In the genomic region with DNA sequence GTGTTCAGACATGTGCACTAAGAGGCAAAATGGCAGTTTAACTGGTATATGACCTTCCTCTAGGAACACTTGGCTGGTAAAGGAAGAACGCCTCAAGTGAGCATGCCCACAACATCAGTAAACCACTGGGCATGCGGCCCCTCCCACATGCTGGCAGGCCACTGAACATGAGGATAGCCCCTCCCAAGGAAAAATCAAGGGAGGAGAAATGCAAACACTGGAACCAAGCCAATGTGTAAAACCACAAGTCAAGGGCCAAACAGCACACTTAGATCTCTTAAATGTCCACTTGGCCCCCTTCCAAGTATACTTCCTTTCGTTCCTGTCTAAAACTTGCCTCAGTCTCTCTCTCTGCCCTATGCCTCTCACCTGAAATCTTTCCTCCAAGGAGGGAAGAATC, we compare ENCODE assay signal across 17 cellular contexts.
DNase-seq lines count a peak whose midpoint lies in the region; FAIRE-seq and TF ChIP-seq lines count a peak whose summit lies in the region.
"Had no signal": no experiment of that assay in that cellular context is flagged by ENCODE, and none has a peak within 500 bp of the region (broad histone marks: within the 10 kb centered on the region; RNA-seq: fewer than 3 reads in every experiment).

No MANE protein-coding gene starts in this region.

- no peaks in the 10 kb centered on the region for H3K27me3 ChIP-seq in breast epithelium
- H3K27me3 ChIP-seq: right atrium auricular region had no signal

- CTCF ChIA-PET in MCF 10A (lab: Yijun Ruan, JAX) = interaction anchor here (1.1 kb wide), 1 partner anchor 13 kb away, joined by 3 read pairs; no protein-coding TSS in a partner anchor

- peak; percentile 84 for FAIRE-seq in urothelium cell line (lab: Jason Lieb, UNC)
- FAIRE-seq: HTR-8/SVneo had no signal

- H3K4me3 Mint-ChIP-seq in MCF 10A (ENCODE audit: unreplicated experiment) = no peak overlapping the region
- H3K4me3 Mint-ChIP-seq in glutamatergic neuron (ENCODE audit: unreplicated experiment) = no peak overlapping the region
- H3K4me3 Mint-ChIP-seq: neural crest cell, T-helper 17 cell had no signal

- H3K27me3 Mint-ChIP-seq in MCF 10A (ENCODE audit: insufficient read depth, unreplicated experiment) (no peaks in the 10 kb centered on the region), glutamatergic neuron (ENCODE audit: unreplicated experiment) (no peaks in the 10 kb centered on the region)
- H3K27me3 Mint-ChIP-seq: T-helper 17 cell had no signal

- no peak overlapping the region for H3K27ac ChIP-seq in breast epithelium
- H3K27ac ChIP-seq: right atrium auricular region had no signal

- H3K36me3 ChIP-seq in breast epithelium = no peaks in the 10 kb centered on the region
- H3K36me3 ChIP-seq: right atrium auricular region had no signal

- POLR2A ChIA-PET in MCF 10A (lab: Yijun Ruan, JAX) = no interaction called here

- no peaks in the 10 kb centered on the region for H3K9me3 ChIP-seq in breast epithelium
- H3K9me3 ChIP-seq: right atrium auricular region had no signal

- no TSS peak for BruUV-seq in MCF 10A (replicated peaks; lab: Mats Ljungman, UMichigan)

- H3K9me3 Mint-ChIP-seq in MCF 10A (ENCODE audit: unreplicated experiment) = no peaks in the 10 kb centered on the region
- H3K9me3 Mint-ChIP-seq in glutamatergic neuron (ENCODE audit: unreplicated experiment) = no peaks in the 10 kb centered on the region

- peaks cover 20% of the 10 kb centered on the region for H3K4me1 Mint-ChIP-seq in MCF 10A (ENCODE audit: insufficient read depth, unreplicated experiment)
- no peaks in the 10 kb centered on the region for H3K4me1 Mint-ChIP-seq in glutamatergic neuron (ENCODE audit: low read depth, unreplicated experiment)
- H3K4me1 Mint-ChIP-seq: T-helper 17 cell had no signal

- H3K36me3 Mint-ChIP-seq in MCF 10A (ENCODE audit: insufficient read depth, unreplicated experiment) (no peaks in the 10 kb centered on the region), glutamatergic neuron (ENCODE audit: unreplicated experiment) (no peaks in the 10 kb centered on the region)

- no peak overlapping the region for H3K4me3 ChIP-seq in breast epithelium
- H3K4me3 ChIP-seq in choroid plexus epithelial cell (ENCODE audit: low read depth, low read length) = no peak overlapping the region
- H3K4me3 ChIP-seq: right atrium auricular region had no signal

- no peak for TF ChIP-seq CTCF in MCF 10A (IDR thresholded peaks at IDR 0.05; ENCODE audit: unreplicated experiment)
- no peak for TF ChIP-seq CTCF in breast epithelium (IDR thresholded peaks at IDR 0.05)
- TF ChIP-seq CTCF in choroid plexus epithelial cell (conservative IDR thresholded peaks at IDR 0.05; ENCODE audit: low read depth, low read length) = no peak
- TF ChIP-seq CTCF in glutamatergic neuron (IDR thresholded peaks at IDR 0.05; ENCODE audit: partially characterized antibody, unreplicated experiment) = no peak

- no peak overlapping the region for H3K27ac Mint-ChIP-seq in MCF 10A (ENCODE audit: low read depth, unreplicated experiment)
- no peak overlapping the region for H3K27ac Mint-ChIP-seq in glutamatergic neuron (ENCODE audit: unreplicated experiment)
- H3K27ac Mint-ChIP-seq: T-helper 17 cell had no signal

- H3K4me1 ChIP-seq in breast epithelium = no peaks in the 10 kb centered on the region
- H3K4me1 ChIP-seq: right atrium auricular region had no signal

- TF ChIP-seq POLR2A in breast epithelium (IDR thresholded peaks at IDR 0.05) = no peak

- intact Hi-C loops in MCF 10A (cut with micrococcal nuclease) (no loop called here), breast epithelium (cut with DNase I; ENCODE audit: low total_unique reads) (no loop called here)

- DNase-seq in MCF 10A (ENCODE audit: unreplicated experiment) (peak; percentile 57), breast epithelium (ENCODE audit: low spot score in 2 of 2) (no peak), NCI-H510A (lab: John Stamatoyannopoulos, UW) (peak; percentile 72), choroid plexus epithelial cell (ENCODE audit: low read depth) (peak; percentile 48), urothelium cell line (ENCODE audit: low spot score) (peak; percentile 64), NCI-H524 treated with DMSO at 0.1 percent for 48 hours (lab: John Stamatoyannopoulos, UW) (no peak), NCI-H146 (lab: John Stamatoyannopoulos, UW) (no peak), glutamatergic neuron (no peak)
- DNase-seq: activated CD8-positive, alpha-beta memory T cell treated with anti-CD3 and anti-CD28 coated beads, Interleukin-2, amount 50 U/mL, for 4 hours; activated naive CD4-positive, alpha-beta T cell treated with anti-CD3 and anti-CD28 coated beads, Interleukin-2, amount 50 U/mL, for 16 hours; effector memory CD4-positive, alpha-beta T cell; NCI-H524; T-helper 17 cell; trophoblast cell had no signal

Comparison
In these comparisons a context has a peak if more than half of its experiments do, and no peak if none do; other contexts are left out.
1. DNase-seq: peak in MCF 10A (single experiment), NCI-H510A (single experiment), choroid plexus epithelial cell (single experiment) and urothelium cell line (single experiment); none in breast epithelium (0 of 2), NCI-H524 treated with DMSO at 0.1 percent for 48 hours (single experiment), NCI-H146 (single experiment) and glutamatergic neuron (single experiment).